9 cellular contexts compared by ENCODE assay signal in the genomic region with DNA sequence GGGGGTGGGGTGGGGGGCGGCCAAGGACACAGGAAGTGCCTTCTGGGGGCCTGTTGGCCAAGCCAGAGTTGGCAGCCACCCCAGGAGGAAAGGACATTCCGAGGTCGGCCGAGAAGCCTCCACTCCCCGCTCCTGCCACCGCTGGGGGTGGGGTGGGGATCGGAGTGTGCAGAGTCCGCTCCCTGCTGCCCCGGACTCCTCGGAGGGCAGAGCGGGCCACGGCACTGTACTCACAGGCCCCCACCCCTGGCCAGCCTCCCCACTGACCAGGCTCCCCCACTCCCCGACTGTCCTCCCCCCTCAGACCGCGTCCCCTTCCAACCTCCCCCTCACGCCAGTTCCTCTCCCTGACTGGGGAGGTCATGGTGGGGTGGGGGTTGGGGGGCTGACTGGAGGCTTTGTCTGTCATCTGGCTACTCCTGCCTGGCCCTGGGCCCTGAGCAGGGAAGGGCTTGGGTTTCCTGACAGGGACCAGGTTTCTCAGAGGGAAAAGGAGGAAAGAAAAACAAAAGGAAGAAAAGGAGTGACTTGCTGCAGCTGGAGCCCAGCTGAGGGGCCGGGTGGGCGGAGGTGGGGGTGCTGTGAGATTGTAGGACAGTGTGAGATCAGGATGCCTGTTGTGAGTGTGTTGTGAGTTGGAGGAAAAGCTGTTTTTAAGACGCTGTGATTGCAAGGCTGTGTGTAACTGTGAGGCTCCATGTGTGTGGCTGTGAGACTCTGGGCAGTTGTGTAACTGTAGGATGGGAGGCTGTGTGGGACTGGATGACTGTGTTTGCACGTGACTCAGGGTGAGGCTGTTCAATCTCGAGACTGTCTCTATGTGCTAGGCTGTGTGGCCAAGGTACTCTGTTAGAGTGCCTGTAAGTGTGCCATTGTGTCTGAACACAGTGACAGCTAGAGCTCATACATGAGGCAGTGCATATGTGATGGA. TPM values are rescaled to one million over a fixed set of nuclear protein-coding genes. Genes with fewer than 3 reads are reported as not detected.
DNase-seq lines count a peak whose midpoint lies in the region; ATAC-seq, FAIRE-seq and TF ChIP-seq lines count a peak whose summit lies in the region.
"Had no signal": no experiment of that assay in that cellular context is flagged by ENCODE, and none has a peak within 500 bp of the region (broad histone marks: within the 10 kb centered on the region; RNA-seq: fewer than 3 reads in every experiment).

No MANE protein-coding gene starts in this region.

- H3K79me1 ChIP-seq in H9 (ENCODE audit: insufficient read depth, low read depth, low read length, poor library complexity, severe bottlenecking), result no peaks in the 10 kb centered on the region

- H4K8ac ChIP-seq in H9 (replicated peaks; ENCODE audit: insufficient read length, low read depth, low read length), result no peak overlapping the region

- H3K36me3 Mint-ChIP-seq in H9 (ENCODE audit: insufficient read depth in 1 of 3, low read depth in 3 of 3), result no peaks in the 10 kb centered on the region
- peaks cover 18% of the 10 kb centered on the region for H3K36me3 Mint-ChIP-seq in astrocyte (ENCODE audit: low read depth, unreplicated experiment)
- H3K36me3 Mint-ChIP-seq: naive thymus-derived CD8-positive, alpha-beta T cell had no signal

- H3K9me3 ChIP-seq in H9 (ENCODE audit: control insufficient read depth, low read depth, low read length) (no peaks in the 10 kb centered on the region), astrocyte (ENCODE audit: insufficient read depth, low read depth, low read length) (no peaks in the 10 kb centered on the region), right atrium auricular region (no peaks in the 10 kb centered on the region), gastrocnemius medialis (no peaks in the 10 kb centered on the region)

- no peaks in the 10 kb centered on the region for H3K79me2 ChIP-seq in H9 (ENCODE audit: insufficient read depth, low read length)
- no peaks in the 10 kb centered on the region for H3K79me2 ChIP-seq in astrocyte (ENCODE audit: insufficient read depth, low read length)

- no peak overlapping the region for H3K18ac ChIP-seq in H9 (ENCODE audit: insufficient read length, low read depth, low read length)

- H3K27ac Mint-ChIP-seq in H9, result peak overlapping the region in 1 of 3 experiments; percentile 17; a peak in 2 of 7 replicates
- peak overlapping the region; percentile 7 for H3K27ac Mint-ChIP-seq in astrocyte (ENCODE audit: unreplicated experiment)

- no peak overlapping the region for H2BK20ac ChIP-seq in H9 (ENCODE audit: low read depth, low read length, poor library complexity, severe bottlenecking)

- TF ChIP-seq CTCF in H9 (conservative IDR thresholded peaks at IDR 0.05) (no peak), astrocyte (IDR thresholded peaks at IDR 0.05; ENCODE audit: insufficient read depth, low read depth, low read length) (no peak), right atrium auricular region (IDR thresholded peaks at IDR 0.05) (no peak), gastrocnemius medialis (IDR thresholded peaks at IDR 0.05 in 4 of 5, conservative IDR thresholded peaks at IDR 0.05 in 1 of 5) (no peak)

- H3K4ac ChIP-seq in H9 (ENCODE audit: low read depth, low read length), result no peak overlapping the region

- H3K23me2 ChIP-seq in H9 (ENCODE audit: insufficient read length, low read depth, low read length, poor library complexity, severe bottlenecking), result no peaks in the 10 kb centered on the region

- no peak overlapping the region for H3K9ac ChIP-seq in H9 (ENCODE audit: extremely low read depth, insufficient read length, low read length)
- peak overlapping the region; percentile 38 for H3K9ac ChIP-seq in astrocyte (ENCODE audit: low read length)

- TF ChIP-seq POLR2A in gastrocnemius medialis (IDR thresholded peaks at IDR 0.05), result no peak

- no peak overlapping the region for H3K56ac ChIP-seq in H9 (ENCODE audit: insufficient read length, low read depth, low read length)

- H3K4me3 Mint-ChIP-seq in H9 (peak overlapping the region in 1 of 2 experiments; percentile 30; a peak in 2 of 5 replicates), astrocyte (ENCODE audit: unreplicated experiment) (peak overlapping the region; percentile 1)
- H3K4me3 Mint-ChIP-seq: naive thymus-derived CD8-positive, alpha-beta T cell had no signal

- H3K4me1 ChIP-seq in H9 (ENCODE audit: insufficient read depth, low read length), result peaks cover 13% of the 10 kb centered on the region; the same call in 1 of the 2 replicates
- peaks cover 8% of the 10 kb centered on the region for H3K4me1 ChIP-seq in astrocyte (ENCODE audit: insufficient read depth, low read length)
- peaks cover 0 to 33% of the 10 kb centered on the region in 2 donors for H3K4me1 ChIP-seq in right atrium auricular region
- H3K4me1 ChIP-seq in gastrocnemius medialis, result peaks cover 48 to 67% of the 10 kb centered on the region in 2 donors

- FAIRE-seq in astrocyte (lab: Jason Lieb, UNC), result no peak

- ATAC-seq in gastrocnemius medialis (peak; percentile 62 to 66), GM21825 (IDR thresholded peaks at IDR 0.05; ENCODE audit: unreplicated experiment) (no peak)
- ATAC-seq: naive thymus-derived CD8-positive, alpha-beta T cell had no signal

- H3K4me1 Mint-ChIP-seq in H9, result peaks cover 32 to 35% of the 10 kb centered on the region in 2 experiments
- H3K4me1 Mint-ChIP-seq in astrocyte (ENCODE audit: low read depth, unreplicated experiment), result peaks cover 22% of the 10 kb centered on the region

- intact Hi-C loops in gastrocnemius medialis (cut with DNase I; ENCODE audit: low total_unique reads), result loop anchor here (1.0 to 2.0 kb wide), 3 partner anchors 33 to 433 kb away; a partner anchor contains a TSS

- H3K27me3 Mint-ChIP-seq in H9 (ENCODE audit: low read depth), result peaks cover 25% of the 10 kb centered on the region
- H3K27me3 Mint-ChIP-seq in astrocyte (ENCODE audit: low read depth, unreplicated experiment), result peaks cover 25% of the 10 kb centered on the region

- H3K9me3 Mint-ChIP-seq in H9 (peaks cover 0 to 2% of the 10 kb centered on the region in 2 experiments; a peak in 1 of 5 replicates), astrocyte (ENCODE audit: unreplicated experiment) (peaks cover 5% of the 10 kb centered on the region)

- no peak overlapping the region for H2AK5ac ChIP-seq in H9 (ENCODE audit: insufficient read length, low read length)

- no peak overlapping the region for H3K27ac ChIP-seq in H9 (ENCODE audit: insufficient read length, low read depth, low read length)
- H3K27ac ChIP-seq in astrocyte (ENCODE audit: low read depth, low read length), result no peak overlapping the region
- H3K27ac ChIP-seq in right atrium auricular region, result peak overlapping the region; percentile 31 to 50
- peak overlapping the region; percentile 92 to 97 (median 93) for H3K27ac ChIP-seq in gastrocnemius medialis

- H2BK5ac ChIP-seq in H9 (ENCODE audit: insufficient read length, low read length), result no peak overlapping the region

- H3K14ac ChIP-seq in H9 (ENCODE audit: insufficient read depth, low read length), result peak overlapping the region; percentile 17; the same call in 1 of the 2 replicates

- in situ Hi-C loops in gastrocnemius medialis (cut with MboI; ENCODE audit: low sequenced_read_pairs in 4 of 4), result loop anchor here in 1 of 4 donors (5.0 kb wide), 1 partner anchor 37 kb away; no protein-coding TSS in a partner anchor

- H2AFZ ChIP-seq in H9 (ENCODE audit: low read length) (no peak overlapping the region), astrocyte (ENCODE audit: low read depth, low read length) (peak overlapping the region; percentile 64)

- no peak overlapping the region for H4K91ac ChIP-seq in H9 (ENCODE audit: insufficient read length, low read depth, low read length)

- H2BK15ac ChIP-seq in H9 (ENCODE audit: low read depth, low read length), result no peak overlapping the region

- H3K4me2 ChIP-seq in H9 (ENCODE audit: insufficient read depth, insufficient read length, low read length) (no peak overlapping the region), astrocyte (ENCODE audit: low read length) (peak overlapping the region; percentile 76)

- H3K27me3 ChIP-seq in H9 (ENCODE audit: insufficient read depth, low read length) (no peaks in the 10 kb centered on the region), astrocyte (ENCODE audit: insufficient read depth, low read length) (peaks cover 4% of the 10 kb centered on the region), right atrium auricular region (no peaks in the 10 kb centered on the region), gastrocnemius medialis (no peaks in the 10 kb centered on the region)

- H4K5ac ChIP-seq in H9 (ENCODE audit: insufficient read length, low read depth, low read length), result no peak overlapping the region

- H3K36me3 ChIP-seq in astrocyte (ENCODE audit: insufficient read depth, low read length), result no peaks in the 10 kb centered on the region
- H3K36me3 ChIP-seq in right atrium auricular region, result no peaks in the 10 kb centered on the region
- no peaks in the 10 kb centered on the region for H3K36me3 ChIP-seq in gastrocnemius medialis

- WGBS in H9 (ENCODE audit: extremely low coverage, insufficient read length, low lambda C conversion rate), result no CpG with 5 or more reads among the region's 21 CpGs

- no peak overlapping the region for H3K23ac ChIP-seq in H9 (ENCODE audit: insufficient read length, low read depth, low read length)

- H2BK12ac ChIP-seq in H9 (ENCODE audit: insufficient read length, low read depth, low read length), result no peak overlapping the region

- no peak overlapping the region for H3K4me3 ChIP-seq in astrocyte (ENCODE audit: insufficient read depth, low read depth, low read length)
- peak overlapping the region in 1 of 2 donors; percentile 25 for H3K4me3 ChIP-seq in right atrium auricular region
- H3K4me3 ChIP-seq in gastrocnemius medialis, result peak overlapping the region in 3 of 4 donors; percentile 14 to 33 (median 31)

- no peak for DNase-seq in H9
- DNase-seq in astrocyte (ENCODE audit: low read depth), result peak; percentile 40
- peak; percentile 73 for DNase-seq in right atrium auricular region (ENCODE audit: low spot score)
- peak; percentile 59 to 92 for DNase-seq in gastrocnemius medialis
- no peak for DNase-seq in NCI-H526 treated with DMSO at 0.1 percent for 48 hours (lab: John Stamatoyannopoulos, UW)
- DNase-seq in activated CD4-positive, alpha-beta T cell treated with anti-CD3 and anti-CD28 coated beads, Interleukin-2, amount 50 U/mL, for 1 hour, result no peak
- DNase-seq in T-helper 9 cell, result no peak

- no peak overlapping the region for H2BK120ac ChIP-seq in H9 (ENCODE audit: low read depth, low read length, poor library complexity, severe bottlenecking)

- H4K20me1 ChIP-seq in H9 (ENCODE audit: control insufficient read depth, insufficient read depth, insufficient read length), result no peaks in the 10 kb centered on the region
- H4K20me1 ChIP-seq in astrocyte (ENCODE audit: insufficient read depth, low read length), result no peaks in the 10 kb centered on the region

- no peak overlapping the region for H3T11ph ChIP-seq in H9 (ENCODE audit: low read length)

RNA-seq across cellular contexts. Expression of a gene that starts 29.6 kb away (rescaled TPM):
- total RNA-seq in H9 (2021) (0.55 and 1.3 TPM in 2 replicates), astrocyte (6.6 and 7.4 TPM in 2 replicates), right atrium auricular region (10 to 100 TPM in 1 of 2 donors, 1 to 10 TPM in 1; 6.6 to 23.3 TPM), gastrocnemius medialis (100 to 1,000 TPM in 3 of 4 donors, 10 to 100 TPM in 1; 19.7 to 146 (median 118) TPM)
- total RNA-seq: naive thymus-derived CD8-positive, alpha-beta T cell had no signal

RNA-seq across cellular contexts. Expression of a gene that starts 37.1 kb away (rescaled TPM):
- total RNA-seq in H9 (2021), result 11.3 and 14.5 TPM in 2 replicates
- 0.55 and 1.1 TPM in 2 replicates for total RNA-seq in astrocyte
- under 1 TPM in 1 of 2 donors, not detected in 1; 0.75 TPM for total RNA-seq in right atrium auricular region
- under 1 TPM in 1 of 4 donors, not detected in 3; 0.65 TPM for total RNA-seq in gastrocnemius medialis

RNA-seq across cellular contexts. Expression of a gene that starts 52.0 kb away (rescaled TPM):
- 16.4 and 17.2 TPM in 2 replicates for total RNA-seq in H9 (2021)
- 13.9 TPM in 2 replicates for total RNA-seq in astrocyte
- total RNA-seq in right atrium auricular region, result 10 to 100 TPM; 29.9 to 49.2 TPM
- total RNA-seq in gastrocnemius medialis, result 100 to 1,000 TPM in 2 of 4 donors, 10 to 100 TPM in 2; 53.7 to 138 (median 97.2) TPM

Comparison
In these comparisons a context has a peak if more than half of its experiments do, and no peak if none do; other contexts are left out.
1. DNase-seq: peak in astrocyte (single experiment), right atrium auricular region (single experiment) and gastrocnemius medialis (2 of 2); none in H9 (single experiment), NCI-H526 treated with DMSO at 0.1 percent for 48 hours (single experiment), activated CD4-positive, alpha-beta T cell treated with anti-CD3 and anti-CD28 coated beads, Interleukin-2, amount 50 U/mL, for 1 hour (single experiment) and T-helper 9 cell (single experiment).
2. H3K27ac ChIP-seq: peak in right atrium auricular region (2 of 2) and gastrocnemius medialis (4 of 4); none in H9 (single experiment) and astrocyte (single experiment).